8 cellular contexts compared by ENCODE assay signal in the genomic region with DNA sequence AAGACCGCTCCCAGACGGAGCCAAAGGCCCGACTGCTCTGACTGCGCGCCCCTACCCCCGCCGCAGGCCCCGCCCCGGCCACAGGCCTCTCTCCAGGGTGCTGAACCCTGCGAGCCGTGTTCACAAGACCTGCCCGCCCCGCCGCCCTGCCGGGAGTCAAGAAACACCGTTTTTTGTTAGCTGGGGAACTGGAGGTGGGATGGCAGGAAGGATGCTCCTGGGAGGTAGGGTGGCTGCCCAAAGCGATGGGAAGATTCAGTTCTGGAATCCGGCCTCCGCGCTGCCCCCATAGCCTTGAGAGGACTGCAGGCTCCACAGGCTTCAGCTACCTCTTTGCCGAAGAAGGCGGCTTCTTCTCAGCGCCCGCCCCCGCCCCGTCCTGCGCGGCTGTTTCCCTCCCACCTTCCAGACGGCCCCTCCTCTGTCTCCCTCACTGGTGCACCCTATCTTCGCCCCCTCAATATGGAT. TPM values are rescaled to one million over a fixed set of nuclear protein-coding genes. Genes with fewer than 3 reads are reported as not detected.
A peak's percentile ranks its signal among the peaks of the same experiment; 100 is the strongest.
DNase-seq lines count a peak whose midpoint lies in the region; ATAC-seq, FAIRE-seq and TF ChIP-seq lines count a peak whose summit lies in the region.

No MANE protein-coding gene starts in this region.

- H3K4me3 ChIP-seq in endothelial cell of umbilical vein (replicated peaks in 1 of 3; ENCODE audit: insufficient read depth in 1 of 3, low read depth in 1 of 3, low read length in 3 of 3) (no peak overlapping the region), aorta (ENCODE audit: low read length in 2 of 2) (no peak overlapping the region)

- no peak for TF ChIP-seq CTCF in CD4-positive, alpha-beta T cell (IDR thresholded peaks at IDR 0.05)
- no peak for TF ChIP-seq CTCF in activated CD8-positive, alpha-beta T cell treated with anti-CD3 and anti-CD28 coated beads for 36 hours (IDR thresholded peaks at IDR 0.05)
- TF ChIP-seq CTCF in endothelial cell of umbilical vein (IDR thresholded peaks at IDR 0.05; ENCODE audit: extremely low read depth in 1 of 2, insufficient read depth in 1 of 2, low read depth in 1 of 2, low read length in 2 of 2), result no peak

- FAIRE-seq in endothelial cell of umbilical vein (lab: Jason Lieb, UNC), result peak; percentile 63

- no peaks in the 10 kb centered on the region for H4K20me1 ChIP-seq in endothelial cell of umbilical vein (replicated peaks; ENCODE audit: control insufficient read depth, extremely low read depth, insufficient read depth, low read length)

- H2AFZ ChIP-seq in endothelial cell of umbilical vein (ENCODE audit: low read depth, low read length), result no peak overlapping the region

- POLR2A ChIA-PET in CD4-positive, alpha-beta T cell (lab: Charles Lee), result interaction anchor here (0.6 kb wide), 1 partner anchor 16 kb away, joined by 3 read pairs; no protein-coding TSS in a partner anchor
- POLR2A ChIA-PET in activated CD8-positive, alpha-beta T cell treated with anti-CD3 and anti-CD28 coated beads for 36 hours (lab: Charles Lee), result interaction anchor here (1.2 to 3.0 kb wide), 3 partner anchors 8 to 90 kb away, joined by 5 to 16 read pairs (median 6); no protein-coding TSS in a partner anchor
- POLR2A ChIA-PET in endothelial cell of umbilical vein (lab: Charles Lee), result no interaction called here

- no peak overlapping the region for H3K4me3 Mint-ChIP-seq in CD4-positive, alpha-beta T cell
- no peak overlapping the region for H3K4me3 Mint-ChIP-seq in activated CD8-positive, alpha-beta T cell treated with anti-CD3 and anti-CD28 coated beads for 36 hours

- H3K36me3 ChIP-seq in endothelial cell of umbilical vein (ENCODE audit: control insufficient read depth in 2 of 2, extremely low read depth in 1 of 2, insufficient read depth in 2 of 2, low read length in 2 of 2) (no peaks in the 10 kb centered on the region), aorta (ENCODE audit: control insufficient read depth in 1 of 2, insufficient read depth in 2 of 2, low read length in 1 of 2) (no peaks in the 10 kb centered on the region)

- no TSS peak for BruUV-seq in endothelial cell of umbilical vein (replicated peaks; lab: Mats Ljungman, UMichigan)

- no peaks in the 10 kb centered on the region for H3K9me1 ChIP-seq in endothelial cell of umbilical vein (replicated peaks; ENCODE audit: control insufficient read depth, extremely low read depth, insufficient read depth, low read length)

- no peaks in the 10 kb centered on the region for H3K79me2 ChIP-seq in endothelial cell of umbilical vein (ENCODE audit: control insufficient read depth, insufficient read depth, low read length)

- CTCF ChIA-PET in CD4-positive, alpha-beta T cell (lab: Charles Lee), result no interaction called here
- CTCF ChIA-PET in activated CD8-positive, alpha-beta T cell treated with anti-CD3 and anti-CD28 coated beads for 36 hours (lab: Charles Lee), result interaction anchor here (0.9 to 2.3 kb wide), 5 partner anchors 8 to 205 kb away, joined by 3 to 25 read pairs (median 4); partner anchors contain the start of gene STARD10
- CTCF ChIA-PET in endothelial cell of umbilical vein (lab: Charles Lee), result interaction anchor here (1.1 to 13.1 kb wide), 6 partner anchors 9 to 206 kb away, joined by 3 to 339 read pairs (median 8); no protein-coding TSS in a partner anchor

- intact Hi-C loops in CD4-positive, alpha-beta T cell (cut with DNase I, micrococcal nuclease), result no loop called here
- intact Hi-C loops in activated CD8-positive, alpha-beta T cell treated with anti-CD3 and anti-CD28 coated beads for 36 hours (cut with micrococcal nuclease), result no loop called here
- intact Hi-C loops in endothelial cell of umbilical vein (cut with micrococcal nuclease), result no loop called here
- intact Hi-C loops in aorta (cut with DNase I), result no loop called here

- peaks cover 3% of the 10 kb centered on the region for H3K4me1 Mint-ChIP-seq in CD4-positive, alpha-beta T cell (ENCODE audit: low read depth)
- H3K4me1 Mint-ChIP-seq in activated CD8-positive, alpha-beta T cell treated with anti-CD3 and anti-CD28 coated beads for 36 hours (ENCODE audit: low read depth), result peaks cover 3% of the 10 kb centered on the region

- H3K27ac ChIP-seq in CD4-positive, alpha-beta T cell (ENCODE audit: low read depth, low read length), result no peak overlapping the region
- H3K27ac ChIP-seq in endothelial cell of umbilical vein (ENCODE audit: insufficient read depth, low read depth, low read length), result no peak overlapping the region
- no peak overlapping the region for H3K27ac ChIP-seq in aorta (ENCODE audit: low read depth in 1 of 2, low read length in 2 of 2)

- H3K9me3 Mint-ChIP-seq in CD4-positive, alpha-beta T cell, result no peaks in the 10 kb centered on the region
- H3K9me3 Mint-ChIP-seq in activated CD8-positive, alpha-beta T cell treated with anti-CD3 and anti-CD28 coated beads for 36 hours, result no peaks in the 10 kb centered on the region

- H3K27me3 ChIP-seq in CD4-positive, alpha-beta T cell (ENCODE audit: control insufficient read depth, insufficient read depth, low read length), result peaks cover 49% of the 10 kb centered on the region
- H3K27me3 ChIP-seq in endothelial cell of umbilical vein (ENCODE audit: control insufficient read depth in 2 of 2, insufficient read depth in 2 of 2, low read length in 2 of 2) (peaks cover 35 to 45% of the 10 kb centered on the region in 2 experiments), aorta (ENCODE audit: control insufficient read depth in 1 of 2, insufficient read depth in 2 of 2, low read length in 1 of 2) (no peaks in the 10 kb centered on the region)

- H3K9ac ChIP-seq in endothelial cell of umbilical vein (replicated peaks; ENCODE audit: extremely low read depth, insufficient read depth, low read length), result no peak overlapping the region

- H3K9me3 ChIP-seq in CD4-positive, alpha-beta T cell (ENCODE audit: control insufficient read depth, low read length), result no peaks in the 10 kb centered on the region
- H3K9me3 ChIP-seq in endothelial cell of umbilical vein (replicated peaks; ENCODE audit: control insufficient read depth, insufficient read depth, low read length), result no peaks in the 10 kb centered on the region
- H3K9me3 ChIP-seq in aorta (ENCODE audit: control insufficient read depth, low read length), result no peaks in the 10 kb centered on the region

- dilution Hi-C loops in endothelial cell of umbilical vein (cut with MboI; ENCODE audit: extremely low pct_ligation_motif_present, low sequenced_read_pairs), result no loop called here

- ATAC-seq in CD4-positive, alpha-beta T cell (ENCODE audit: poor library complexity), result peak; percentile 96
- peak; percentile 82 for ATAC-seq in activated CD8-positive, alpha-beta T cell treated with anti-CD3 and anti-CD28 coated beads for 36 hours
- ATAC-seq in aorta (ENCODE audit: low FRiP score) (no peak), HG02610 (IDR thresholded peaks at IDR 0.05; ENCODE audit: unreplicated experiment) (no peak), HG02970 (IDR thresholded peaks at IDR 0.05; ENCODE audit: low FRiP score, unreplicated experiment) (no peak)

- no peak overlapping the region for H3K27ac Mint-ChIP-seq in CD4-positive, alpha-beta T cell
- no peak overlapping the region for H3K27ac Mint-ChIP-seq in activated CD8-positive, alpha-beta T cell treated with anti-CD3 and anti-CD28 coated beads for 36 hours

- DNase-seq in CD4-positive, alpha-beta T cell, result peak; percentile 50 to 73 (median 62)
- DNase-seq in KG1 (lab: John Stamatoyannopoulos, UW) (peak; percentile 48), endothelial cell of umbilical vein (ENCODE audit: low read depth, low spot score) (peak; percentile 58), occipital lobe (lab: John Stamatoyannopoulos, UW) (peak; percentile 29), aorta (peak; percentile 75 to 92)
- DNase-seq in activated CD8-positive, alpha-beta T cell treated with anti-CD3 and anti-CD28 coated beads for 36 hours, result peak; percentile 77

- 3% methylated on average over 25 to 30 of the region's 30 CpGs for WGBS in aorta, 2 donors

- no peak overlapping the region for H3K4me2 ChIP-seq in endothelial cell of umbilical vein (ENCODE audit: insufficient read depth, low read length)

- H3K4me1 ChIP-seq in endothelial cell of umbilical vein (ENCODE audit: control insufficient read depth, extremely low read depth, insufficient read depth, low read length), result no peaks in the 10 kb centered on the region
- H3K4me1 ChIP-seq in aorta (ENCODE audit: control insufficient read depth in 1 of 2, insufficient read depth in 2 of 2, low read length in 2 of 2), result no peaks in the 10 kb centered on the region

- H3K27me3 Mint-ChIP-seq in CD4-positive, alpha-beta T cell, result peaks cover 51% of the 10 kb centered on the region
- H3K27me3 Mint-ChIP-seq in activated CD8-positive, alpha-beta T cell treated with anti-CD3 and anti-CD28 coated beads for 36 hours, result peaks cover 50% of the 10 kb centered on the region

- no peak for TF ChIP-seq POLR2A in endothelial cell of umbilical vein (IDR thresholded peaks at IDR 0.05; ENCODE audit: low read depth, low read length)

- no peaks in the 10 kb centered on the region for H3K36me3 Mint-ChIP-seq in CD4-positive, alpha-beta T cell (ENCODE audit: low read depth)
- H3K36me3 Mint-ChIP-seq in activated CD8-positive, alpha-beta T cell treated with anti-CD3 and anti-CD28 coated beads for 36 hours (ENCODE audit: low read depth), result no peaks in the 10 kb centered on the region

TF ChIP-seq in endothelial cell of umbilical vein, 7 proteins besides CTCF, POLR2A, EP300 and RAD21:
- no peak for TF ChIP-seq MYC (IDR thresholded peaks at IDR 0.05; ENCODE audit: low read depth, low read length)
- TF ChIP-seq EZH2 (IDR thresholded peaks at IDR 0.05; ENCODE audit: borderline replicate concordance, low read depth, low read length, severe bottlenecking), result peak; percentile 55
TF ChIP-seq in endothelial cell of umbilical vein: peak in this region for 1.

RNA-seq across cellular contexts. Expression of gene PDE2A, which starts 2.7 kb away (rescaled TPM):
- 1 to 10 TPM; 4.0 to 4.5 TPM for total RNA-seq in CD4-positive, alpha-beta T cell
- total RNA-seq in activated CD8-positive, alpha-beta T cell treated with anti-CD3 and anti-CD28 coated beads for 36 hours, result under 1 TPM; 0.14 to 0.72 TPM
- total RNA-seq in endothelial cell of umbilical vein, result 14.3 and 14.8 TPM in 2 replicates
- polyA plus RNA-seq in endothelial cell of umbilical vein, result 14.2 and 16.8 TPM in 2 replicates
- polyA plus RNA-seq in endothelial cell of umbilical vein (2011; cell fraction: cytosol; rRNA removed), result 8.6 and 12.7 TPM in 2 replicates
- 57.4 and 57.6 TPM in 2 replicates for polyA plus RNA-seq in endothelial cell of umbilical vein (2011; cell fraction: nucleus; rRNA removed)
- 6.0 and 16.2 TPM in 2 replicates for polyA plus RNA-seq in endothelial cell of umbilical vein (2012)
- polyA minus RNA-seq in endothelial cell of umbilical vein, result 21.9 and 25.8 TPM in 2 replicates
- 76.6 TPM for polyA minus RNA-seq in endothelial cell of umbilical vein (2011; cell fraction: cytosol; rRNA and poly(A)+ RNA removed)
- polyA minus RNA-seq in endothelial cell of umbilical vein (2011; cell fraction: nucleus; rRNA and poly(A)+ RNA removed), result 15.7 and 24.2 TPM in 2 replicates
- total RNA-seq in occipital lobe, result 78.3 TPM
- 10 to 100 TPM; 53.7 to 80.8 TPM for total RNA-seq in aorta
- polyA plus RNA-seq in aorta, result under 1 TPM; 0.38 to 0.64 TPM

Comparison
In these comparisons a context has a peak if more than half of its experiments do, and no peak if none do; other contexts are left out.
1. ATAC-seq: peak in CD4-positive, alpha-beta T cell (single experiment) and activated CD8-positive, alpha-beta T cell treated with anti-CD3 and anti-CD28 coated beads for 36 hours (single experiment); none in aorta (single experiment), HG02610 (single experiment) and HG02970 (single experiment).
2. DNase-seq: peak in every context shown above with its lines; median percentile 84 in aorta; 77 in activated CD8-positive, alpha-beta T cell treated with anti-CD3 and anti-CD28 coated beads for 36 hours; 62 in CD4-positive, alpha-beta T cell; 58 in endothelial cell of umbilical vein; 48 in KG1; 29 in occipital lobe.